ENCODE assay signal across 19 cellular contexts in the genomic region with DNA sequence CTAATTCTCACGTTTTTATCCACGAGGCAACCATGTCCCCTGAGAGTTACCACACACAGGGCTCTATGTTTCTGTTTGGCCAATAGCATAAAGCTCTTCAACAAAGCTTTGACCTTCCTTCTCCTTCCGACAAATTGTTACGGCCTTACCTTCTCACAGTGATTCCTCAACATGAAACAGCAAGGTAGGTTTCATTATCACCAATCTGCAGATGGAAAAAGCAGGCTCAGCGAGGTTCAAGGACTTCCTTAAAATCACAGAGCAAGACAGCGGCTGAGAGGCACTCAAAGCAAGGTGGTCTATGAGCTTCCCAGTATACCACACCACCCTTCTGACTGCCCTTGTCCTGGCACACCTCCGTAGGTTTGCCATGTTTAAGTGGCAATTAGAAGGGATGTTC.
DNase-seq lines count a peak whose midpoint lies in the region; ATAC-seq, FAIRE-seq and TF ChIP-seq lines count a peak whose summit lies in the region.
"Had no signal": no experiment of that assay in that cellular context is flagged by ENCODE, and none has a peak within 500 bp of the region (broad histone marks: within the 10 kb centered on the region; RNA-seq: fewer than 3 reads in every experiment).

No MANE protein-coding gene starts in this region.

- H3K27me3 ChIP-seq in liver (ENCODE audit: control insufficient read depth in 4 of 4, insufficient read depth in 4 of 4, low read length in 3 of 4) (no peaks in the 10 kb centered on the region), HepG2 (ENCODE audit: control insufficient read depth in 1 of 2, insufficient read depth in 2 of 2, low read length in 2 of 2) (peaks cover 0 to 5% of the 10 kb centered on the region in 2 experiments; a peak in 3 of 5 replicates), fibroblast of lung (ENCODE audit: control insufficient read depth, insufficient read depth, low read length) (no peaks in the 10 kb centered on the region), psoas muscle (ENCODE audit: insufficient read depth in 3 of 3, low read length in 2 of 3) (no peaks in the 10 kb centered on the region), uterus (no peaks in the 10 kb centered on the region)
- H3K27me3 ChIP-seq: foreskin keratinocyte had no signal

- H4K20me1 ChIP-seq in HepG2 (ENCODE audit: insufficient read depth, low read length) (no peaks in the 10 kb centered on the region), fibroblast of lung (ENCODE audit: control insufficient read depth, extremely low read depth, insufficient read depth, low read length) (no peaks in the 10 kb centered on the region)

- FAIRE-seq in HepG2 (lab: Jason Lieb, UNC) = no peak
- FAIRE-seq: GM12878, small intestine had no signal

- CTCF ChIA-PET in HepG2 (lab: Yijun Ruan, JAX; ENCODE audit: low intra/inter-chr PET ratio, low total read pairs) = no interaction called here

- no peaks in the 10 kb centered on the region for H3K36me3 ChIP-seq in liver (ENCODE audit: control insufficient read depth in 4 of 4, insufficient read depth in 3 of 4, low read depth in 1 of 4, low read length in 3 of 4)
- no peaks in the 10 kb centered on the region for H3K36me3 ChIP-seq in HepG2 (replicated peaks in 1 of 2; ENCODE audit: control insufficient read depth in 1 of 2, insufficient read depth in 2 of 2, low read length in 2 of 2)
- no peaks in the 10 kb centered on the region for H3K36me3 ChIP-seq in fibroblast of lung (ENCODE audit: control insufficient read depth, insufficient read depth, low read length)
- H3K36me3 ChIP-seq in psoas muscle (ENCODE audit: insufficient read depth in 1 of 2, low read depth in 1 of 2) = no peaks in the 10 kb centered on the region
- H3K36me3 ChIP-seq in uterus = no peaks in the 10 kb centered on the region
- H3K36me3 ChIP-seq: HAP-1 had no signal

- TF ChIP-seq EP300 in HepG2 (IDR thresholded peaks at IDR 0.05; ENCODE audit: low read depth in 2 of 2, low read length in 2 of 2) = no peak
- no peak for TF ChIP-seq EP300 in HepG2 (CRISPR knock-in tag; IDR thresholded peaks at IDR 0.05; ENCODE audit: borderline replicate concordance)

- ATAC-seq in HepG2 (no peak), psoas muscle (no peak)
- ATAC-seq: activated CD8-positive, alpha-beta T cell treated with anti-CD3 and anti-CD28 coated beads for 36 hours; foreskin keratinocyte; GM12878; WTC11 had no signal

- H3K79me2 ChIP-seq in HepG2 (ENCODE audit: insufficient read depth, low read length) (no peaks in the 10 kb centered on the region), fibroblast of lung (ENCODE audit: control insufficient read depth, insufficient read depth, low read length) (no peaks in the 10 kb centered on the region)

- no peak overlapping the region for H2AFZ ChIP-seq in HepG2 (ENCODE audit: low read length)
- no peak overlapping the region for H2AFZ ChIP-seq in fibroblast of lung (ENCODE audit: low read length)

- H3K9me3 ChIP-seq in liver (ENCODE audit: control insufficient read depth in 4 of 4, low read length in 3 of 4) (no peaks in the 10 kb centered on the region), HepG2 (ENCODE audit: low read length) (peaks cover 7% of the 10 kb centered on the region; the same call in 1 of the 2 replicates), fibroblast of lung (ENCODE audit: control insufficient read depth, insufficient read depth, low read depth, low read length) (no peaks in the 10 kb centered on the region), psoas muscle (no peaks in the 10 kb centered on the region), uterus (no peaks in the 10 kb centered on the region)

- H3K9ac ChIP-seq in liver (ENCODE audit: low read depth in 1 of 2, low read length in 2 of 2) (no peak overlapping the region), HepG2 (ENCODE audit: insufficient read depth, low read depth, low read length) (no peak overlapping the region), fibroblast of lung (ENCODE audit: insufficient read depth, low read length) (no peak overlapping the region)

- TF ChIP-seq RAD21 in liver (IDR thresholded peaks at IDR 0.05) = no peak
- no peak for TF ChIP-seq RAD21 in HepG2 (CRISPR knock-in tag; IDR thresholded peaks at IDR 0.05)

- TF ChIP-seq POLR2A in HepG2 (IDR thresholded peaks at IDR 0.05; ENCODE audit: insufficient read depth in 1 of 2, low read depth in 2 of 2, low read length in 2 of 2) (no peak), uterus (IDR thresholded peaks at IDR 0.05) (no peak)

- in situ Hi-C loops in HepG2 (cut with HindIII; ENCODE audit: extremely low pct_ligation_motif_present, low pct_unique_long_range_greater_than_20kb) = no loop called here

- H3K4me3 ChIP-seq in liver (ENCODE audit: low read depth in 1 of 3, low read length in 3 of 3) (no peak overlapping the region), HepG2 (replicated peaks in 1 of 3; ENCODE audit: insufficient read depth in 1 of 3, low read depth in 2 of 3, low read length in 3 of 3) (no peak overlapping the region), fibroblast of lung (replicated peaks in 1 of 4; ENCODE audit: control extremely low read depth in 1 of 4, insufficient read depth in 1 of 4, low read depth in 3 of 4, low read length in 4 of 4) (peak overlapping the region in 1 of 4 experiments; percentile 47), psoas muscle (no peak overlapping the region), uterus (no peak overlapping the region)
- H3K4me3 ChIP-seq: GM12878, HAP-1 had no signal

- no TSS peak for BruUV-seq in HepG2 (replicated peaks; lab: Mats Ljungman, UMichigan)

- TF ChIP-seq CTCF in liver (IDR thresholded peaks at IDR 0.05; ENCODE audit: low read depth, low read length, missing input control) (no peak), HepG2 (CRISPR knock-in tag; IDR thresholded peaks at IDR 0.05) (no peak), fibroblast of lung (conservative IDR thresholded peaks at IDR 0.05 in 1 of 2, IDR thresholded peaks at IDR 0.05 in 1 of 2; ENCODE audit: low read depth in 1 of 2, low read length in 2 of 2) (no peak), psoas muscle (IDR thresholded peaks at IDR 0.05) (no peak), uterus (IDR thresholded peaks at IDR 0.05) (no peak)

- 74% methylated on average over 7 of the region's 7 CpGs for WGBS in liver
- 41% methylated on average over 7 of the region's 7 CpGs for WGBS in HepG2 (ENCODE audit: low lambda C conversion rate)
- 65 to 70% (median 70%) methylated on average over 7 of the region's 7 CpGs for WGBS in psoas muscle, 3 donors

- H3K27ac ChIP-seq in liver (ENCODE audit: low read depth in 1 of 2, low read length in 2 of 2) (peak overlapping the region; percentile 21 to 49), HepG2 (ENCODE audit: extremely low read length, insufficient read depth, low read length) (no peak overlapping the region), fibroblast of lung (ENCODE audit: insufficient read depth, low read length) (peak overlapping the region; percentile 88), psoas muscle (peak overlapping the region; percentile 13), uterus (peak overlapping the region; percentile 84 to 90)
- H3K27ac ChIP-seq: foreskin keratinocyte had no signal

- POLR2A ChIA-PET in HepG2 (lab: Yijun Ruan, JAX) = no interaction called here

- H3K4me1 ChIP-seq in liver (ENCODE audit: control insufficient read depth in 4 of 4, insufficient read depth in 4 of 4, low read length in 3 of 4) (peaks cover 0 to 14% (median 8%) of the 10 kb centered on the region in 4 donors), HepG2 (ENCODE audit: insufficient read depth, low read length) (no peaks in the 10 kb centered on the region), fibroblast of lung (ENCODE audit: control insufficient read depth, extremely low read depth, insufficient read depth, low read length) (peaks cover 12% of the 10 kb centered on the region), psoas muscle (peaks cover 17% of the 10 kb centered on the region), uterus (no peaks in the 10 kb centered on the region)
- H3K4me1 ChIP-seq: foreskin keratinocyte, HAP-1 had no signal

- DNase-seq in HepG2 (ENCODE audit: low spot score) (no peak), fibroblast of lung (ENCODE audit: low read depth in 2 of 2) (no peak), psoas muscle (no peak), uterus (no peak), NCI-H2029 (lab: John Stamatoyannopoulos, UW) (no peak), GOT3 (lab: John Stamatoyannopoulos, UW) (no peak), NCI-H526 treated with DMSO at 0.1 percent for 48 hours (lab: John Stamatoyannopoulos, UW) (no peak)
- DNase-seq: activated CD8-positive, alpha-beta T cell treated with anti-CD3 and anti-CD28 coated beads for 36 hours; activated naive CD4-positive, alpha-beta T cell treated with anti-CD3 and anti-CD28 coated beads for 36 hours; activated T-cell treated with anti-CD3 and anti-CD28 coated beads, Interleukin-2, amount 50 U/mL, for 24 hours; foreskin keratinocyte; NCI-H146; NCI-H774; stimulated activated CD4-positive, alpha-beta T cell treated with anti-CD3 and anti-CD28 coated beads, Interleukin-4, amount 100 ng/mL, for 4 hours had no signal

- intact Hi-C loops in HepG2 (cut with micrococcal nuclease; ENCODE audit: unreplicated experiment) (no loop called here), psoas muscle (cut with DNase I) (no loop called here), uterus (cut with DNase I; ENCODE audit: low total_unique reads) (no loop called here)

- H3K4me2 ChIP-seq in HepG2 (ENCODE audit: low read depth, low read length) (no peak overlapping the region), fibroblast of lung (ENCODE audit: extremely low read depth, insufficient read depth, low read length) (peak overlapping the region; percentile 85)

TF ChIP-seq in liver, 16 proteins besides CTCF, POLR2A, EP300 and RAD21 (continues in another document):
- TF ChIP-seq HNF4G (IDR thresholded peaks at IDR 0.05) = no peak
- TF ChIP-seq EGR1 (IDR thresholded peaks at IDR 0.05; ENCODE audit: low read depth in 2 of 2) = no peak
- no peak for TF ChIP-seq YY1 (IDR thresholded peaks at IDR 0.05)

TF ChIP-seq in HepG2, 621 proteins besides CTCF, POLR2A, EP300 and RAD21 (continues in another document):
- TF ChIP-seq FLYWCH1 (CRISPR knock-in tag; IDR thresholded peaks at IDR 0.05) = no peak
